In genomic region chr10:79826131-79826495, GRCh38 we compare ENCODE assay signal across 8 cellular contexts. TPM values are rescaled to one million over a fixed set of nuclear protein-coding genes. Genes with fewer than 3 reads are reported as not detected.
DNase-seq lines count a peak whose midpoint lies in the region; ATAC-seq, FAIRE-seq and TF ChIP-seq lines count a peak whose summit lies in the region.
"Not testable (repeated sequence)": the region's sequence is repeated elsewhere in the genome, so short reads cannot be mapped to it uniquely, and the experiment has no call there.

No MANE protein-coding gene starts in this region.

- peak overlapping the region; percentile 70 to 85 (median 82) for H3K27ac ChIP-seq in BLaER1 treated with 17β-estradiol and CSF1 and Interleukin-3, amounts not matched to agents 10 nM and 100 nM
- H3K27ac ChIP-seq in SJSA1 (peak overlapping the region; percentile 71), endothelial cell of umbilical vein (ENCODE audit: insufficient read depth, low read depth, low read length) (peak overlapping the region; percentile 68), kidney (ENCODE audit: low read depth in 2 of 2, low read length in 2 of 2) (peak overlapping the region in 1 of 2 donors; percentile 72)

- not testable (repeated sequence) for H3K4me2 ChIP-seq in BLaER1 treated with 17β-estradiol and CSF1 and Interleukin-3, amounts not matched to agents 10 nM and 100 nM; endothelial cell of umbilical vein (ENCODE audit: insufficient read depth, low read length)

- TF ChIP-seq POLR2A in endothelial cell of umbilical vein (IDR thresholded peaks at IDR 0.05; ENCODE audit: low read depth, low read length) = not testable (repeated sequence)

- not testable (repeated sequence) for TF ChIP-seq CTCF in endothelial cell of umbilical vein (IDR thresholded peaks at IDR 0.05; ENCODE audit: extremely low read depth in 1 of 2, insufficient read depth in 1 of 2, low read depth in 1 of 2, low read length in 2 of 2); kidney (IDR thresholded peaks at IDR 0.05; ENCODE audit: borderline replicate concordance, extremely low read depth, insufficient read depth)
- TF ChIP-seq CTCF in neural crest cell (conservative IDR thresholded peaks at IDR 0.05) = peak; percentile 12

- H3K4me1 ChIP-seq in BLaER1 treated with 17β-estradiol and CSF1 and Interleukin-3, amounts not matched to agents 10 nM and 100 nM = peaks cover 2 to 16% (median 12%) of the 10 kb centered on the region in 10 experiments; a peak in 18 of 20 replicates
- H3K4me1 ChIP-seq in SJSA1 (replicated peaks); endothelial cell of umbilical vein (ENCODE audit: control insufficient read depth, extremely low read depth, insufficient read depth, low read length); kidney (ENCODE audit: control insufficient read depth in 1 of 2, insufficient read depth in 1 of 2, low read depth in 1 of 2, low read length in 2 of 2): not testable (repeated sequence)

- H3K9me1 ChIP-seq in endothelial cell of umbilical vein (replicated peaks; ENCODE audit: control insufficient read depth, extremely low read depth, insufficient read depth, low read length) = not testable (repeated sequence)

- H3K9ac ChIP-seq in BLaER1 treated with 17β-estradiol and CSF1 and Interleukin-3, amounts not matched to agents 10 nM and 100 nM = peak overlapping the region; percentile 78 to 87 (median 83)
- not testable (repeated sequence) for H3K9ac ChIP-seq in endothelial cell of umbilical vein (replicated peaks; ENCODE audit: extremely low read depth, insufficient read depth, low read length); kidney (ENCODE audit: low read length in 2 of 2)

- peak overlapping the region; percentile 53 to 74 (median 66) for H3K4me3 ChIP-seq in BLaER1 treated with 17β-estradiol and CSF1 and Interleukin-3, amounts not matched to agents 10 nM and 100 nM
- peak overlapping the region; percentile 52 for H3K4me3 ChIP-seq in SJSA1
- peak overlapping the region in 1 of 3 experiments; percentile 67 for H3K4me3 ChIP-seq in endothelial cell of umbilical vein (replicated peaks in 1 of 3; ENCODE audit: insufficient read depth in 1 of 3, low read depth in 1 of 3, low read length in 3 of 3)
- not testable (repeated sequence) for H3K4me3 ChIP-seq in kidney (ENCODE audit: low read length in 2 of 2)

- H3K4me1 Mint-ChIP-seq in activated naive CD8-positive, alpha-beta T cell (ENCODE audit: low read depth) = peaks cover 42% of the 10 kb centered on the region
- H3K4me1 Mint-ChIP-seq in neural crest cell; stimulated activated naive B cell treated with anti-CD40 and anti-IgM and Interleukin-4, amounts not matched to agents 10 μg/mL and 1 μg/mL and 100 μg/mL, for 72 hours: not testable (repeated sequence)

- POLR2A ChIA-PET in endothelial cell of umbilical vein (lab: Charles Lee) = not testable (repeated sequence)

- intact Hi-C loops in endothelial cell of umbilical vein (cut with micrococcal nuclease); kidney (cut with DNase I): not testable (repeated sequence)

- not testable (repeated sequence) for H3K27me3 ChIP-seq in BLaER1 treated with 17β-estradiol and CSF1 and Interleukin-3, amounts not matched to agents 10 nM and 100 nM; SJSA1 (replicated peaks); endothelial cell of umbilical vein (ENCODE audit: control insufficient read depth in 2 of 2, insufficient read depth in 2 of 2, low read length in 2 of 2)

- ATAC-seq in HG03135 (IDR thresholded peaks at IDR 0.05; ENCODE audit: unreplicated experiment) = peak; percentile 40
- peak in 1 of 2 donors; percentile 48 for ATAC-seq in stimulated activated naive B cell treated with anti-CD40 and anti-IgM and Interleukin-4, amounts not matched to agents 10 μg/mL and 1 μg/mL and 100 μg/mL, for 72 hours (replicated peaks)

- CTCF ChIA-PET in endothelial cell of umbilical vein (lab: Charles Lee) = not testable (repeated sequence)

- H3K27me3 Mint-ChIP-seq in activated naive CD8-positive, alpha-beta T cell; neural crest cell (ENCODE audit: low read depth); stimulated activated naive B cell treated with anti-CD40 and anti-IgM and Interleukin-4, amounts not matched to agents 10 μg/mL and 1 μg/mL and 100 μg/mL, for 72 hours: not testable (repeated sequence)

- peak overlapping the region; percentile 83 for H3K4me3 Mint-ChIP-seq in activated naive CD8-positive, alpha-beta T cell
- peak overlapping the region; percentile 90 for H3K4me3 Mint-ChIP-seq in neural crest cell
- H3K4me3 Mint-ChIP-seq in stimulated activated naive B cell treated with anti-CD40 and anti-IgM and Interleukin-4, amounts not matched to agents 10 μg/mL and 1 μg/mL and 100 μg/mL, for 72 hours = peak overlapping the region; percentile 85 to 86

- H3K36me3 ChIP-seq in BLaER1 treated with 17β-estradiol and CSF1 and Interleukin-3, amounts not matched to agents 10 nM and 100 nM; SJSA1; endothelial cell of umbilical vein (ENCODE audit: control insufficient read depth in 2 of 2, extremely low read depth in 1 of 2, insufficient read depth in 2 of 2, low read length in 2 of 2); kidney (ENCODE audit: control insufficient read depth in 1 of 2, insufficient read depth in 2 of 2, low read length in 2 of 2): not testable (repeated sequence)

- dilution Hi-C loops in endothelial cell of umbilical vein (cut with MboI; ENCODE audit: extremely low pct_ligation_motif_present, low sequenced_read_pairs) = not testable (repeated sequence)

- not testable (repeated sequence) for H2AFZ ChIP-seq in endothelial cell of umbilical vein (ENCODE audit: low read depth, low read length)

- not testable (repeated sequence) for H4K20me1 ChIP-seq in BLaER1 treated with 17β-estradiol and CSF1 and Interleukin-3, amounts not matched to agents 10 nM and 100 nM; endothelial cell of umbilical vein (replicated peaks; ENCODE audit: control insufficient read depth, extremely low read depth, insufficient read depth, low read length)

- peaks cover 17% of the 10 kb centered on the region for H3K79me2 ChIP-seq in endothelial cell of umbilical vein (ENCODE audit: control insufficient read depth, insufficient read depth, low read length)

- H3K36me3 Mint-ChIP-seq in activated naive CD8-positive, alpha-beta T cell; neural crest cell (ENCODE audit: low read depth): not testable (repeated sequence)
- H3K36me3 Mint-ChIP-seq in stimulated activated naive B cell treated with anti-CD40 and anti-IgM and Interleukin-4, amounts not matched to agents 10 μg/mL and 1 μg/mL and 100 μg/mL, for 72 hours = peaks cover 2 to 13% of the 10 kb centered on the region in 2 donors

- peak overlapping the region; percentile 78 for H3K27ac Mint-ChIP-seq in activated naive CD8-positive, alpha-beta T cell
- peak overlapping the region; percentile 89 for H3K27ac Mint-ChIP-seq in neural crest cell (ENCODE audit: unreplicated experiment)
- peak overlapping the region; percentile 94 for H3K27ac Mint-ChIP-seq in stimulated activated naive B cell treated with anti-CD40 and anti-IgM and Interleukin-4, amounts not matched to agents 10 μg/mL and 1 μg/mL and 100 μg/mL, for 72 hours

- not testable (repeated sequence) for H3K9me3 Mint-ChIP-seq in activated naive CD8-positive, alpha-beta T cell (ENCODE audit: low read depth); neural crest cell; stimulated activated naive B cell treated with anti-CD40 and anti-IgM and Interleukin-4, amounts not matched to agents 10 μg/mL and 1 μg/mL and 100 μg/mL, for 72 hours

- not testable (repeated sequence) for BruUV-seq in endothelial cell of umbilical vein (replicated peaks; lab: Mats Ljungman, UMichigan)

- FAIRE-seq in endothelial cell of umbilical vein (lab: Jason Lieb, UNC); kidney (lab: Jason Lieb, UNC): not testable (repeated sequence)

- DNase-seq in SJSA1 (ENCODE audit: low read depth in 1 of 2, low spot score in 2 of 2) = peak in 1 of 2 experiments; percentile 36
- DNase-seq in endothelial cell of umbilical vein (ENCODE audit: low read depth, low spot score) = peak; percentile 11
- DNase-seq in kidney = peak; percentile 79
- DNase-seq in neural crest cell (ENCODE audit: low read depth, low spot score); stimulated activated naive B cell treated with anti-CD40 and anti-IgM and Interleukin-4, amounts not matched to agents 10 μg/mL and 1 μg/mL and 100 μg/mL, for 72 hours: not testable (repeated sequence)

- H3K9me3 ChIP-seq in BLaER1 treated with 17β-estradiol and CSF1 and Interleukin-3, amounts not matched to agents 10 nM and 100 nM (replicated peaks in 1 of 11); SJSA1 (replicated peaks); endothelial cell of umbilical vein (replicated peaks; ENCODE audit: control insufficient read depth, insufficient read depth, low read length); kidney (ENCODE audit: control insufficient read depth in 1 of 2, low read length in 2 of 2): not testable (repeated sequence)

RNA-seq across cellular contexts. Expression of gene NUTM2E, which starts 0.4 kb away (rescaled TPM):
- 0.05 TPM in 1 of 2 replicates, not detected in the other for total RNA-seq in SJSA1 (2014; rRNA removed; shearing (Covaris generic))
- total RNA-seq in endothelial cell of umbilical vein (0.30 TPM in 1 of 2 replicates, not detected in the other), kidney (0.16 TPM), neural crest cell (1.6 and 2.0 TPM in 2 replicates)
- polyA plus RNA-seq in endothelial cell of umbilical vein (0.03 and 0.04 TPM in 2 replicates), kidney (ENCODE audit: insufficient read depth, low read depth, low replicate concordance) (0.22 TPM)
- polyA plus RNA-seq in endothelial cell of umbilical vein (2011; cell fraction: cytosol; rRNA removed) = 0.04 TPM in 1 of 2 replicates, not detected in the other
- polyA plus RNA-seq in endothelial cell of umbilical vein (2011; cell fraction: nucleus; rRNA removed) = 0.07 TPM in 1 of 2 replicates, not detected in the other
- not detected in 2 replicates for polyA plus RNA-seq in endothelial cell of umbilical vein (2012)
- not detected in 2 replicates for polyA minus RNA-seq in endothelial cell of umbilical vein
- not detected for polyA minus RNA-seq in endothelial cell of umbilical vein (2011; cell fraction: cytosol; rRNA and poly(A)+ RNA removed)
- 0.10 TPM in 1 of 2 replicates, not detected in the other for polyA minus RNA-seq in endothelial cell of umbilical vein (2011; cell fraction: nucleus; rRNA and poly(A)+ RNA removed)
